8 cellular contexts compared by ENCODE assay signal in genomic region chr10:110398419-110399162, GRCh38.
A peak's percentile ranks its signal among the peaks of the same experiment; 100 is the strongest.
DNase-seq lines count a peak whose midpoint lies in the region; ATAC-seq and TF ChIP-seq lines count a peak whose summit lies in the region.

No MANE protein-coding gene starts in this region.

- H3K27me3 Mint-ChIP-seq in GM23338 (ENCODE audit: insufficient read depth, low read depth, poor library complexity): peaks cover 6% of the 10 kb centered on the region

- DNase-seq in GM23338 (ENCODE audit: low spot score) (peak; percentile 28), SW 1271 (lab: John Stamatoyannopoulos, UW) (peak; percentile 88 to 93), foreskin keratinocyte (peak; percentile 98 to 99), retinal pigment epithelial cell (ENCODE audit: low read depth) (peak; percentile 100), HuH-7 (ENCODE audit: low spot score) (no peak), NOMO-1 treated with DMSO at 0.1 percent for 48 hours (lab: John Stamatoyannopoulos, UW; ENCODE audit: unreplicated experiment) (no peak)

- no peak overlapping the region for H3K4me2 ChIP-seq in GM23338

- H3K4me3 Mint-ChIP-seq in GM23338: no peak overlapping the region; the same call in 2 of the 3 replicates

- H2AFZ ChIP-seq in GM23338: peak overlapping the region; percentile 54; the same call in 1 of the 2 replicates

- no peaks in the 10 kb centered on the region for H4K20me1 ChIP-seq in GM23338 (replicated peaks; ENCODE audit: insufficient read depth)

- no peaks in the 10 kb centered on the region for H3K36me3 Mint-ChIP-seq in GM23338 (ENCODE audit: low read depth)

- no peaks in the 10 kb centered on the region for H3K27me3 ChIP-seq in GM23338 (ENCODE audit: insufficient read depth)
- H3K27me3 ChIP-seq in foreskin keratinocyte: no peaks in the 10 kb centered on the region

- no peak overlapping the region for H3K27ac Mint-ChIP-seq in GM23338

- H3K36me3 ChIP-seq in GM23338 (ENCODE audit: insufficient read depth): no peaks in the 10 kb centered on the region

- H3K4me1 ChIP-seq in GM23338 (ENCODE audit: insufficient read depth) (no peaks in the 10 kb centered on the region), foreskin keratinocyte (peaks cover 26% of the 10 kb centered on the region)

- H3K27ac ChIP-seq in GM23338 (ENCODE audit: low read depth): no peak overlapping the region
- peak overlapping the region; percentile 94 for H3K27ac ChIP-seq in foreskin keratinocyte

- TF ChIP-seq CTCF in GM23338 (conservative IDR thresholded peaks at IDR 0.05; ENCODE audit: low read depth in 2 of 2) (no peak), foreskin keratinocyte (conservative IDR thresholded peaks at IDR 0.05) (no peak), retinal pigment epithelial cell (conservative IDR thresholded peaks at IDR 0.05; ENCODE audit: low read depth, low read length) (no peak)

- peaks cover 19% of the 10 kb centered on the region for H3K4me1 Mint-ChIP-seq in GM23338

- H3F3A ChIP-seq in GM23338 (replicated peaks; ENCODE audit: low read depth): no peaks in the 10 kb centered on the region

- H3K9me3 Mint-ChIP-seq in GM23338: no peaks in the 10 kb centered on the region

- ATAC-seq in GM23338 (peak; percentile 38; the same call in 1 of the 3 replicates), foreskin keratinocyte (peak; percentile 92), HG03571 (IDR thresholded peaks at IDR 0.05; ENCODE audit: unreplicated experiment) (no peak), HG03439 (IDR thresholded peaks at IDR 0.05; ENCODE audit: unreplicated experiment) (no peak)

- H3K4me3 ChIP-seq in GM23338: no peak overlapping the region
- peak overlapping the region; percentile 1 for H3K4me3 ChIP-seq in retinal pigment epithelial cell (ENCODE audit: low read length)

- H3K9me2 ChIP-seq in GM23338 (ENCODE audit: insufficient read depth): no peaks in the 10 kb centered on the region

- no peaks in the 10 kb centered on the region for H3K79me2 ChIP-seq in GM23338 (replicated peaks; ENCODE audit: insufficient read depth)

TF ChIP-seq in GM23338, 12 proteins besides CTCF, POLR2A, EP300 and RAD21:
- TF ChIP-seq REST (IDR thresholded peaks at IDR 0.05; ENCODE audit: unreplicated experiment) (no peak), EZH2 (IDR thresholded peaks at IDR 0.05; ENCODE audit: low read depth, unreplicated experiment) (no peak), POLR2AphosphoS5 (IDR thresholded peaks at IDR 0.05; ENCODE audit: low read depth) (no peak), ZNF114 (CRISPR knock-in tag; IDR thresholded peaks at IDR 0.05) (no peak), ZNF462 (CRISPR knock-in tag; IDR thresholded peaks at IDR 0.05) (no peak), CREB1 (CRISPR knock-in tag; IDR thresholded peaks at IDR 0.05; ENCODE audit: low read depth) (no peak)
TF ChIP-seq in GM23338: peak in this region for 0.

Comparison
In these comparisons a context has a peak if more than half of its experiments do, and no peak if none do; other contexts are left out.
1. ATAC-seq: peak in GM23338 (single experiment) and foreskin keratinocyte (single experiment); none in HG03571 (single experiment) and HG03439 (single experiment).
2. DNase-seq: peak in GM23338 (single experiment), SW 1271 (2 of 2), foreskin keratinocyte (2 of 2) and retinal pigment epithelial cell (single experiment); none in HuH-7 (single experiment) and NOMO-1 treated with DMSO at 0.1 percent for 48 hours (single experiment).